In the genomic region with DNA sequence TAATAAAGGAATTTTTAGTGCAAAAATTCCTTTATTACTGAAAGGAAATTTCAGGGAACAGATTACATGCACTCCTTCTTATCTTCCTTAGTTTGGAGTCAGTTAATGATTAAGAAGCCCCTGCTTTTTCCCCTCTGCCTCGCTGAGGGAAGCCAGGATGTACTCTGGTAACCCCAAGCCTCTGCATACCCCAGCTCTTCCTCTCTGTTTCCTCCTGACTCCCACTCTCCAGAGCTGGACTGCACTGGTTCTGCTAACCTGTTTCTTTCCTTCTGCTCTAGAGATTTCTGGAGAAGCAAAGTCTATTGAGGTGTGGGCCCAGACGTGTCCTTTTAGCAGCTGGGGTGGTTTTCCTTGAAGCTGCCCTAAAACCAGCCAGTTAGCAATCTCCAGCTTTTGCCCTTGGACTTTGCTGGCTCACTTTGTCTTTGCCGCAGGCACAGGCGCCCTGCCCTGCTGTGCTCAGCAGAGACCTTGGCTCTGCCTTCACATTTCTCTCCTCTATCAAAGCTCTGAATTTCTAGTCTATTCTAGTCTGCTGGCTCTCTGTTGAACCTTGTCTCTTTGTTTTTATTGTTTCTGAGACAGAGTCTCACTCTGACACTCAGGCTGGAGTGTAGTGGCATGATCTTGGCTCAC, we compare ENCODE assay signal across 1 cellular context.
TF ChIP-seq lines count a peak whose summit lies in the region.

No MANE protein-coding gene starts in this region.

TF ChIP-seq in HepG2, 621 proteins besides CTCF, POLR2A, EP300 and RAD21 (continued from another document):
- TF ChIP-seq ZNF407 (CRISPR knock-in tag; IDR thresholded peaks at IDR 0.05; ENCODE audit: not compliant biosample characterization), result no peak
- TF ChIP-seq KMT2B (CRISPR knock-in tag; IDR thresholded peaks at IDR 0.05), result no peak
- TF ChIP-seq ZNF280D (CRISPR knock-in tag; IDR thresholded peaks at IDR 0.05), result no peak
- TF ChIP-seq BHLHE40 (IDR thresholded peaks at IDR 0.05; ENCODE audit: low read length), result no peak
- TF ChIP-seq ZNF780A (CRISPR knock-in tag; IDR thresholded peaks at IDR 0.05), result no peak
- TF ChIP-seq HOXD1 (CRISPR knock-in tag; IDR thresholded peaks at IDR 0.05), result no peak
- TF ChIP-seq HNRNPK (IDR thresholded peaks at IDR 0.05; ENCODE audit: low read depth, low read length, poor library complexity, severe bottlenecking), result no peak
- no peak for TF ChIP-seq ZNF770 (CRISPR knock-in tag; IDR thresholded peaks at IDR 0.05)
- no peak for TF ChIP-seq PITX1 (CRISPR knock-in tag; IDR thresholded peaks at IDR 0.05)
- TF ChIP-seq PHF21A (CRISPR knock-in tag; IDR thresholded peaks at IDR 0.05), result no peak
